8 cellular contexts compared by ENCODE assay signal in genomic region chr7:85405503-85405902, GRCh38.
"Had no signal": no experiment of that assay in that cellular context is flagged by ENCODE, and none has a peak within 500 bp of the region (broad histone marks: within the 10 kb centered on the region; RNA-seq: fewer than 3 reads in every experiment).

No MANE protein-coding gene starts in this region.

- FAIRE-seq: HTR-8/SVneo, K562 had no signal

- H3K36me3 Mint-ChIP-seq: IgD-negative memory B cell had no signal

- H3K4me2 ChIP-seq: KMS-11 had no signal

- DNase-seq: IMR-90, KBM-7, KG1 had no signal

- H3K27me3 Mint-ChIP-seq: IgD-negative memory B cell had no signal

- H3K27ac Mint-ChIP-seq: IgD-negative memory B cell had no signal

- H3K4me3 Mint-ChIP-seq: IgD-negative memory B cell had no signal

- H3K4me1 Mint-ChIP-seq: IgD-negative memory B cell had no signal

- H3K9ac ChIP-seq: KMS-11 had no signal

- ATAC-seq: K562 had no signal

- H3K27ac ChIP-seq: HL-60, KMS-11 had no signal

- H3K4me3 ChIP-seq: K562 had no signal
